Comparison of ENCODE assay signal across 18 cellular contexts in the genomic region with DNA sequence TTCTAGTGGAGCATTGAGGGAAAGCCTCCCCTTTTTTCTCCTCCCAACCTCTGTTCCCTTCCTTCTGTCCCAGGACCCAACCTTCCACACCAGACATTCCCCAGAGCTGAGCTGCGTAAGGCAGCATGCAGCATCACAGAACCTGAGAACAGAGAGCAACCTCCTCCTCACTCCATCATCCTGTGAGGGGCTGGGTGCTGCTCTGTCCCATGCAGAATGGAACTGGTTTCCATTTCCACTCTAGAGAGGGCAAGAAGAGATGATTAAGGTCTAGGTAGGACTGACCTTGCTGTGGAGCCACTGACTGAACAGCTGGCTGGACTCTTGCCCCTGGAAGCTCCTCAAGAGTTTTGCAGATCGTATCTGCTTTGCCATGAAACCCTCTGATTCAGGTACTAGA. TPM values are rescaled to one million over a fixed set of nuclear protein-coding genes. Genes with fewer than 3 reads are reported as not detected.
DNase-seq lines count a peak whose midpoint lies in the region; ATAC-seq and TF ChIP-seq lines count a peak whose summit lies in the region.
"Had no signal": no experiment of that assay in that cellular context is flagged by ENCODE, and none has a peak within 500 bp of the region (broad histone marks: within the 10 kb centered on the region; RNA-seq: fewer than 3 reads in every experiment).

No MANE protein-coding gene starts in this region.

- peak; percentile 38 for DNase-seq in activated naive CD4-positive, alpha-beta T cell treated with Interleukin-2 at 50 U/mL for 16 hours
- no peak for DNase-seq in activated naive CD4-positive, alpha-beta T cell (lab: John Stamatoyannopoulos, UW)
- no peak for DNase-seq in activated CD8-positive, alpha-beta T cell treated with anti-CD3 and anti-CD28 coated beads for 36 hours
- DNase-seq in activated naive CD8-positive, alpha-beta T cell treated with anti-CD3 and anti-CD28 coated beads, Interleukin-2, amount 50 U/mL, for 24 hours, result peak; percentile 46
- DNase-seq in stimulated activated naive CD8-positive, alpha-beta T cell treated with anti-CD3 and anti-CD28 coated beads, Interleukin-15, amount 100 ng/mL, for 72 hours, result no peak
- DNase-seq in NCI-H2107 (lab: John Stamatoyannopoulos, UW) (no peak), NCI-H1092 (lab: John Stamatoyannopoulos, UW) (no peak), NCI-H1092 treated with DMSO at 0.1 percent for 48 hours (lab: John Stamatoyannopoulos, UW) (no peak)
- DNase-seq: anterior cingulate cortex, C1 segment of cervical spinal cord, caudate nucleus, DMS 273 treated with DMSO at 0.1 percent for 48 hours, foreskin fibroblast, NCI-H1105 treated with DMSO at 0.1 percent for 48 hours, NCI-H524 treated with DMSO at 0.1 percent for 48 hours had no signal

- TF ChIP-seq CTCF in activated CD8-positive, alpha-beta T cell treated with anti-CD3 and anti-CD28 coated beads for 36 hours (IDR thresholded peaks at IDR 0.05), result no peak

- H3K36me3 Mint-ChIP-seq in activated CD8-positive, alpha-beta T cell treated with anti-CD3 and anti-CD28 coated beads for 36 hours (ENCODE audit: low read depth), result peaks cover 20% of the 10 kb centered on the region
- H3K36me3 Mint-ChIP-seq in activated naive CD8-positive, alpha-beta T cell treated with anti-CD3 and anti-CD28 coated beads, Interleukin-2, amount 50 U/mL, for 24 hours (ENCODE audit: low read depth), result peaks cover 5% of the 10 kb centered on the region

- H3K27me3 Mint-ChIP-seq in activated CD8-positive, alpha-beta T cell treated with anti-CD3 and anti-CD28 coated beads for 36 hours, result no peaks in the 10 kb centered on the region
- no peaks in the 10 kb centered on the region for H3K27me3 Mint-ChIP-seq in activated naive CD8-positive, alpha-beta T cell treated with anti-CD3 and anti-CD28 coated beads, Interleukin-2, amount 50 U/mL, for 24 hours
- H3K27me3 Mint-ChIP-seq in stimulated activated naive CD8-positive, alpha-beta T cell treated with anti-CD3 and anti-CD28 coated beads, Interleukin-15, amount 100 ng/mL, for 72 hours, result no peaks in the 10 kb centered on the region

- peak overlapping the region; percentile 54 for H3K4me3 Mint-ChIP-seq in activated CD8-positive, alpha-beta T cell treated with anti-CD3 and anti-CD28 coated beads for 36 hours
- peak overlapping the region; percentile 65 for H3K4me3 Mint-ChIP-seq in activated naive CD8-positive, alpha-beta T cell treated with anti-CD3 and anti-CD28 coated beads, Interleukin-2, amount 50 U/mL, for 24 hours
- peak overlapping the region; percentile 76 for H3K4me3 Mint-ChIP-seq in stimulated activated naive CD8-positive, alpha-beta T cell treated with anti-CD3 and anti-CD28 coated beads, Interleukin-15, amount 100 ng/mL, for 72 hours

- peak overlapping the region; percentile 92 for H3K27ac Mint-ChIP-seq in activated CD8-positive, alpha-beta T cell treated with anti-CD3 and anti-CD28 coated beads for 36 hours
- H3K27ac Mint-ChIP-seq in activated naive CD8-positive, alpha-beta T cell treated with anti-CD3 and anti-CD28 coated beads, Interleukin-2, amount 50 U/mL, for 24 hours, result peak overlapping the region; percentile 99
- H3K27ac Mint-ChIP-seq in stimulated activated naive CD8-positive, alpha-beta T cell treated with anti-CD3 and anti-CD28 coated beads, Interleukin-15, amount 100 ng/mL, for 72 hours, result peak overlapping the region; percentile 94 to 95

- CTCF ChIA-PET in activated CD8-positive, alpha-beta T cell treated with anti-CD3 and anti-CD28 coated beads for 36 hours (lab: Charles Lee), result interaction anchor here (1.0 to 5.6 kb wide), 8 partner anchors 8 to 98 kb away, joined by 3 to 33 read pairs (median 4); no protein-coding TSS in a partner anchor

- POLR2A ChIA-PET in activated CD8-positive, alpha-beta T cell treated with anti-CD3 and anti-CD28 coated beads for 36 hours (lab: Charles Lee), result interaction anchor here (1.0 to 11.9 kb wide), 4 partner anchors 11 to 32 kb away, joined by 3 to 241 read pairs (median 3); a partner anchor contains a TSS

- ATAC-seq in activated CD8-positive, alpha-beta T cell treated with anti-CD3 and anti-CD28 coated beads for 36 hours, result peak; percentile 50
- ATAC-seq in activated naive CD8-positive, alpha-beta T cell treated with anti-CD3 and anti-CD28 coated beads, Interleukin-2, amount 50 U/mL, for 24 hours, result peak; percentile 64
- ATAC-seq in stimulated activated naive CD8-positive, alpha-beta T cell treated with anti-CD3 and anti-CD28 coated beads, Interleukin-15, amount 100 ng/mL, for 72 hours, result peak; percentile 54
- ATAC-seq: HCT116, left lobe of liver, SK-N-SH treated with all-trans-retinoic acid at 6 μM for 48 hours had no signal

- intact Hi-C loops in activated CD8-positive, alpha-beta T cell treated with anti-CD3 and anti-CD28 coated beads for 36 hours (cut with micrococcal nuclease), result no loop called here

- H3K4me1 Mint-ChIP-seq in activated CD8-positive, alpha-beta T cell treated with anti-CD3 and anti-CD28 coated beads for 36 hours (ENCODE audit: low read depth), result peaks cover 93% of the 10 kb centered on the region
- H3K4me1 Mint-ChIP-seq in activated naive CD8-positive, alpha-beta T cell treated with anti-CD3 and anti-CD28 coated beads, Interleukin-2, amount 50 U/mL, for 24 hours, result peaks cover 98% of the 10 kb centered on the region
- peaks cover 98% of the 10 kb centered on the region for H3K4me1 Mint-ChIP-seq in stimulated activated naive CD8-positive, alpha-beta T cell treated with anti-CD3 and anti-CD28 coated beads, Interleukin-15, amount 100 ng/mL, for 72 hours

- H3K9me3 Mint-ChIP-seq in activated CD8-positive, alpha-beta T cell treated with anti-CD3 and anti-CD28 coated beads for 36 hours, result no peaks in the 10 kb centered on the region
- no peaks in the 10 kb centered on the region for H3K9me3 Mint-ChIP-seq in activated naive CD8-positive, alpha-beta T cell treated with anti-CD3 and anti-CD28 coated beads, Interleukin-2, amount 50 U/mL, for 24 hours
- no peaks in the 10 kb centered on the region for H3K9me3 Mint-ChIP-seq in stimulated activated naive CD8-positive, alpha-beta T cell treated with anti-CD3 and anti-CD28 coated beads, Interleukin-15, amount 100 ng/mL, for 72 hours

RNA-seq across cellular contexts. Expression of a gene that starts 30.1 kb away (rescaled TPM):
- 100 to 1,000 TPM; 136 to 142 TPM for total RNA-seq in activated CD8-positive, alpha-beta T cell treated with anti-CD3 and anti-CD28 coated beads for 36 hours

Comparison
In these comparisons a context has a peak if more than half of its experiments do, and no peak if none do; other contexts are left out.
1. DNase-seq: peak in activated naive CD4-positive, alpha-beta T cell treated with Interleukin-2 at 50 U/mL for 16 hours (single experiment) and activated naive CD8-positive, alpha-beta T cell treated with anti-CD3 and anti-CD28 coated beads, Interleukin-2, amount 50 U/mL, for 24 hours (single experiment); none in activated naive CD4-positive, alpha-beta T cell (0 of 4), activated CD8-positive, alpha-beta T cell treated with anti-CD3 and anti-CD28 coated beads for 36 hours (single experiment), stimulated activated naive CD8-positive, alpha-beta T cell treated with anti-CD3 and anti-CD28 coated beads, Interleukin-15, amount 100 ng/mL, for 72 hours (0 of 2), NCI-H2107 (single experiment), NCI-H1092 (single experiment) and NCI-H1092 treated with DMSO at 0.1 percent for 48 hours (single experiment).
2. Peak in every context shown above with its lines, with median percentiles within 50 percentile points of each other: ATAC-seq, H3K27ac Mint-ChIP-seq and H3K4me3 Mint-ChIP-seq.